ENCODE assay signal across 12 cellular contexts in the genomic region with DNA sequence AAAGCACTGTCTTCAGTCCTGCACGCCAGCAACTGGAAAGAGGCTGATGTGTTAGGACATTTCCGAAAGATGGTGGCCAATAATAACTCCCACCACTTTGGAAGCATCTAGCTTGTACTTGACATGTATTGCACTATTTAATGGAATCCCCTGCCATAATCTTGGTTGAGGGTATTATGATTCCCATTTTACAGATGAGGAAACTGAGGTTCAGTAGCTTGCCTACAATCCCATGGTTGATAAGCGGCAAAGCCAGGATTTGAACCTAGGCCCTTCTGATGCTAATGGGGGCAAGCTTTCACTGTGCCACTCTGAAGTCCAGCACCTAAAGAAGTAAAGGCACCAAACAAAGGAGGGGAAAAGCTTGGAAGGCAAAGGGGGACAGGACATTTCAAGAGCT. TPM values are rescaled to one million over a fixed set of nuclear protein-coding genes. Genes with fewer than 3 reads are reported as not detected.
"Had no signal": no experiment of that assay in that cellular context is flagged by ENCODE, and none has a peak within 500 bp of the region (broad histone marks: within the 10 kb centered on the region; RNA-seq: fewer than 3 reads in every experiment).

No MANE protein-coding gene starts in this region.

- H3K27ac ChIP-seq: GM23248, HL-60, KMS-11 had no signal

- H3K27ac Mint-ChIP-seq: HFFc6 had no signal

- H3K36me3 ChIP-seq: HAP-1 had no signal

- H3K9me3 ChIP-seq: HAP-1 had no signal

- H3K4me3 Mint-ChIP-seq: HFFc6 had no signal

- H3K9ac ChIP-seq: GM23248, KMS-11 had no signal

- H3K9me3 Mint-ChIP-seq: HFFc6 had no signal

- DNase-seq: GM23248, GOT3, H7, HFFc6, IMR-90, KBM-7 had no signal

- H3K4me1 ChIP-seq: HAP-1 had no signal

- H3K4me3 ChIP-seq: GM23248, HAP-1 had no signal

- H3K4me2 ChIP-seq: KMS-11 had no signal

- ATAC-seq: HCT116 had no signal

- H2AFZ ChIP-seq: GM23248 had no signal

RNA-seq across cellular contexts. Expression of a gene that starts 8.0 kb away (rescaled TPM):
- total RNA-seq: GM23248, H4, HFFc6, HT1080, IMR-90 had no signal
- polyA plus RNA-seq: GM23248, IMR-90 had no signal
